4 cellular contexts compared by ENCODE assay signal in the genomic region with DNA sequence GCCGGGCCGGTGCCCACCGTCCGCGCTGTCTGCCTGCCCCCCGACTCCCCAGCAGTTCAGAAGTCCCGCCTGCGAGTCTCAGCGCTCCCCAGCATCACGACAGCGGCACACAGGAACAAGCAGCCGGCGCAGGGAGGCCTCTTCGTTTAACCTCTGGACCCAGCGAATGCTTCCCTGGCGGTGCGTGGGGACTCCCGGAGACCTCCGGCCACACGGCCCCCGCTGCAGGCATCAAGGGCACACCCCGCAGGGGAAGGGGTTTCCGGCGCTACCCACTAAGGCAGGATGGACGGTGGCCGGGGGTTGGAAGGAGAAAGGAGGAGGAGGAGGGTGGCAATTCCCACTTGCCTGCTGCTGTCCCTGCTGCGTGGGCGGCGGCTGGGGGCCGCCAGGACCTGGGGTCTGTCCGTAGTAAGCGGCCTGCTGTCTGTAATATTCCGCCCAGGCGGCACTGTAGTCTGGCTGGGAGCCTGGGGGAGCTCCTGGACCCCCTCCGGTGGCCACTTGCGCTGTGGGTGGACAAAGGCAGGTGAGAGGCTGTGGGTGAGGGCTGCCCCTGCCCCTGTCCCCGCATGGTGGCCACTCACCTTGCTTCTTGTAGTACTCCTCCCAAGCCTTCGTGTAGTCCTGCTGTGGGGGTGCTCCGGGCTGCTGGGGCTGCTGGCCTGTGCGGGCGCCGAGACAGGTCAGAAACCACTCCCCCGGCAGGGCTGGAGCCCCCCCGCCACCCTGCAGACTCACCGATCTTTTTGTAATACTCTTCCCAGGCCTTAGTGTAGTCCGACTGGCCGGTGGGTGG.
TF ChIP-seq lines count a peak whose summit lies in the region.

No MANE protein-coding gene starts in this region.

TF ChIP-seq in SK-N-SH, 30 proteins besides CTCF, POLR2A, EP300 and RAD21:
- TF ChIP-seq GATA2 (CRISPR knock-in tag; IDR thresholded peaks at IDR 0.05) (no peak), RXRA (IDR thresholded peaks at IDR 0.05; ENCODE audit: borderline replicate concordance, low read depth) (no peak), JUND (IDR thresholded peaks at IDR 0.05) (no peak), TEAD4 (IDR thresholded peaks at IDR 0.05; ENCODE audit: borderline replicate concordance, insufficient read depth) (no peak), FOSL2 (IDR thresholded peaks at IDR 0.05; ENCODE audit: borderline replicate concordance, low read depth) (no peak), FOXM1 (IDR thresholded peaks at IDR 0.05; ENCODE audit: low read depth) (no peak), TAF1 (IDR thresholded peaks at IDR 0.05; ENCODE audit: borderline replicate concordance, low read depth, low read length) (no peak), NRF1 (IDR thresholded peaks at IDR 0.05; ENCODE audit: low read depth, low read length) (no peak), GABPA (IDR thresholded peaks at IDR 0.05; ENCODE audit: low read depth) (no peak)
- TF ChIP-seq, protein P1, sequence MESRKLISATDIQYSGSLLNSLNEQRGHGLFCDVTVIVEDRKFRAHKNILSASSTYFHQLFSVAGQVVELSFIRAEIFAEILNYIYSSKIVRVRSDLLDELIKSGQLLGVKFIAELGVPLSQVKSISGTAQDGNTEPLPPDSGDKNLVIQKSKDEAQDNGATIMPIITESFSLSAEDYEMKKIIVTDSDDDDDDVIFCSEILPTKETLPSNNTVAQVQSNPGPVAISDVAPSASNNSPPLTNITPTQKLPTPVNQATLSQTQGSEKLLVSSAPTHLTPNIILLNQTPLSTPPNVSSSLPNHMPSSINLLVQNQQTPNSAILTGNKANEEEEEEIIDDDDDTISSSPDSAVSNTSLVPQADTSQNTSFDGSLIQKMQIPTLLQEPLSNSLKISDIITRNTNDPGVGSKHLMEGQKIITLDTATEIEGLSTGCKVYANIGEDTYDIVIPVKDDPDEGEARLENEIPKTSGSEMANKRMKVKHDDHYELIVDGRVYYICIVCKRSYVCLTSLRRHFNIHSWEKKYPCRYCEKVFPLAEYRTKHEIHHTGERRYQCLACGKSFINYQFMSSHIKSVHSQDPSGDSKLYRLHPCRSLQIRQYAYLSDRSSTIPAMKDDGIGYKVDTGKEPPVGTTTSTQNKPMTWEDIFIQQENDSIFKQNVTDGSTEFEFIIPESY (IDR thresholded peaks at IDR 0.05; ENCODE audit: borderline replicate concordance, low read depth), result no peak

TF ChIP-seq in SK-N-SH treated with all-trans-retinoic acid at 6 μM for 48 hours, 23 proteins besides CTCF, POLR2A, EP300 and RAD21:
- TF ChIP-seq SNAI2 (CRISPR knock-in tag; IDR thresholded peaks at IDR 0.05), result no peak
- TF ChIP-seq, protein P2, sequence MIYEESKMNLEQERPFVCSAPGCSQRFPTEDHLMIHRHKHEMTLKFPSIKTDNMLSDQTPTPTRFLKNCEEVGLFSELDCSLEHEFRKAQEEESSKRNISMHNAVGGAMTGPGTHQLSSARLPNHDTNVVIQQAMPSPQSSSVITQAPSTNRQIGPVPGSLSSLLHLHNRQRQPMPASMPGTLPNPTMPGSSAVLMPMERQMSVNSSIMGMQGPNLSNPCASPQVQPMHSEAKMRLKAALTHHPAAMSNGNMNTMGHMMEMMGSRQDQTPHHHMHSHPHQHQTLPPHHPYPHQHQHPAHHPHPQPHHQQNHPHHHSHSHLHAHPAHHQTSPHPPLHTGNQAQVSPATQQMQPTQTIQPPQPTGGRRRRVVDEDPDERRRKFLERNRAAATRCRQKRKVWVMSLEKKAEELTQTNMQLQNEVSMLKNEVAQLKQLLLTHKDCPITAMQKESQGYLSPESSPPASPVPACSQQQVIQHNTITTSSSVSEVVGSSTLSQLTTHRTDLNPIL (CRISPR knock-in tag; IDR thresholded peaks at IDR 0.05; ENCODE audit: low read depth), result no peak
- TF ChIP-seq, protein P3, sequence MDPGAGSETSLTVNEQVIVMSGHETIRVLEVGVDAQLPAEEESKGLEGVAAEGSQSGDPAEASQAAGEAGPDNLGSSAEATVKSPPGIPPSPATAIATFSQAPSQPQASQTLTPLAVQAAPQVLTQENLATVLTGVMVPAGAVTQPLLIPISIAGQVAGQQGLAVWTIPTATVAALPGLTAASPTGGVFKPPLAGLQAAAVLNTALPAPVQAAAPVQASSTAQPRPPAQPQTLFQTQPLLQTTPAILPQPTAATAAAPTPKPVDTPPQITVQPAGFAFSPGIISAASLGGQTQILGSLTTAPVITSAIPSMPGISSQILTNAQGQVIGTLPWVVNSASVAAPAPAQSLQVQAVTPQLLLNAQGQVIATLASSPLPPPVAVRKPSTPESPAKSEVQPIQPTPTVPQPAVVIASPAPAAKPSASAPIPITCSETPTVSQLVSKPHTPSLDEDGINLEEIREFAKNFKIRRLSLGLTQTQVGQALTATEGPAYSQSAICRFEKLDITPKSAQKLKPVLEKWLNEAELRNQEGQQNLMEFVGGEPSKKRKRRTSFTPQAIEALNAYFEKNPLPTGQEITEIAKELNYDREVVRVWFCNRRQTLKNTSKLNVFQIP (CRISPR knock-in tag; IDR thresholded peaks at IDR 0.05; ENCODE audit: borderline replicate concordance, low read depth), result no peak
- no peak for TF ChIP-seq OSR1 (CRISPR knock-in tag; IDR thresholded peaks at IDR 0.05)

TF ChIP-seq in GM23338, 12 proteins besides CTCF, POLR2A, EP300 and RAD21:
- TF ChIP-seq EZH2phosphoT487 (IDR thresholded peaks at IDR 0.05; ENCODE audit: unreplicated experiment) (no peak), CREB1 (CRISPR knock-in tag; IDR thresholded peaks at IDR 0.05; ENCODE audit: low read depth) (no peak), NANOG (IDR thresholded peaks at IDR 0.05; ENCODE audit: borderline replicate concordance) (no peak), ZNF331 (CRISPR knock-in tag; IDR thresholded peaks at IDR 0.05; ENCODE audit: low read depth) (no peak)
- TF ChIP-seq, protein P4, sequence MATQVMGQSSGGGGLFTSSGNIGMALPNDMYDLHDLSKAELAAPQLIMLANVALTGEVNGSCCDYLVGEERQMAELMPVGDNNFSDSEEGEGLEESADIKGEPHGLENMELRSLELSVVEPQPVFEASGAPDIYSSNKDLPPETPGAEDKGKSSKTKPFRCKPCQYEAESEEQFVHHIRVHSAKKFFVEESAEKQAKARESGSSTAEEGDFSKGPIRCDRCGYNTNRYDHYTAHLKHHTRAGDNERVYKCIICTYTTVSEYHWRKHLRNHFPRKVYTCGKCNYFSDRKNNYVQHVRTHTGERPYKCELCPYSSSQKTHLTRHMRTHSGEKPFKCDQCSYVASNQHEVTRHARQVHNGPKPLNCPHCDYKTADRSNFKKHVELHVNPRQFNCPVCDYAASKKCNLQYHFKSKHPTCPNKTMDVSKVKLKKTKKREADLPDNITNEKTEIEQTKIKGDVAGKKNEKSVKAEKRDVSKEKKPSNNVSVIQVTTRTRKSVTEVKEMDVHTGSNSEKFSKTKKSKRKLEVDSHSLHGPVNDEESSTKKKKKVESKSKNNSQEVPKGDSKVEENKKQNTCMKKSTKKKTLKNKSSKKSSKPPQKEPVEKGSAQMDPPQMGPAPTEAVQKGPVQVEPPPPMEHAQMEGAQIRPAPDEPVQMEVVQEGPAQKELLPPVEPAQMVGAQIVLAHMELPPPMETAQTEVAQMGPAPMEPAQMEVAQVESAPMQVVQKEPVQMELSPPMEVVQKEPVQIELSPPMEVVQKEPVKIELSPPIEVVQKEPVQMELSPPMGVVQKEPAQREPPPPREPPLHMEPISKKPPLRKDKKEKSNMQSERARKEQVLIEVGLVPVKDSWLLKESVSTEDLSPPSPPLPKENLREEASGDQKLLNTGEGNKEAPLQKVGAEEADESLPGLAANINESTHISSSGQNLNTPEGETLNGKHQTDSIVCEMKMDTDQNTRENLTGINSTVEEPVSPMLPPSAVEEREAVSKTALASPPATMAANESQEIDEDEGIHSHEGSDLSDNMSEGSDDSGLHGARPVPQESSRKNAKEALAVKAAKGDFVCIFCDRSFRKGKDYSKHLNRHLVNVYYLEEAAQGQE (IDR thresholded peaks at IDR 0.05; ENCODE audit: unreplicated experiment), result no peak
TF ChIP-seq in GM23338: peak in this region for 0.

TF ChIP-seq in WTC11, 78 proteins besides CTCF, POLR2A, EP300 and RAD21:
- TF ChIP-seq MYBL2 (CRISPR knock-in tag; IDR thresholded peaks at IDR 0.05) (no peak), SOX15 (CRISPR knock-in tag; IDR thresholded peaks at IDR 0.05) (no peak), NFE2L1 (CRISPR knock-in tag; IDR thresholded peaks at IDR 0.05) (no peak), ZNF423 (CRISPR knock-in tag; IDR thresholded peaks at IDR 0.05) (no peak), TP53 (CRISPR knock-in tag; IDR thresholded peaks at IDR 0.05) (no peak), SMAD3 (CRISPR knock-in tag; IDR thresholded peaks at IDR 0.05; ENCODE audit: borderline replicate concordance) (no peak)
- TF ChIP-seq, protein P5, sequence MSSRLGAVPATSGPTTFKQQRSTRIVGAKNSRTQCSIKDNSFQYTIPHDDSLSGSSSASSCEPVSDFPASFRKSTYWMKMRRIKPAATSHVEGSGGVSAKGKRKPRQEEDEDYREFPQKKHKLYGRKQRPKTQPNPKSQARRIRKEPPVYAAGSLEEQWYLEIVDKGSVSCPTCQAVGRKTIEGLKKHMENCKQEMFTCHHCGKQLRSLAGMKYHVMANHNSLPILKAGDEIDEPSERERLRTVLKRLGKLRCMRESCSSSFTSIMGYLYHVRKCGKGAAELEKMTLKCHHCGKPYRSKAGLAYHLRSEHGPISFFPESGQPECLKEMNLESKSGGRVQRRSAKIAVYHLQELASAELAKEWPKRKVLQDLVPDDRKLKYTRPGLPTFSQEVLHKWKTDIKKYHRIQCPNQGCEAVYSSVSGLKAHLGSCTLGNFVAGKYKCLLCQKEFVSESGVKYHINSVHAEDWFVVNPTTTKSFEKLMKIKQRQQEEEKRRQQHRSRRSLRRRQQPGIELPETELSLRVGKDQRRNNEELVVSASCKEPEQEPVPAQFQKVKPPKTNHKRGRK (CRISPR knock-in tag; IDR thresholded peaks at IDR 0.05; ENCODE audit: borderline replicate concordance), result no peak
- TF ChIP-seq, protein P6, sequence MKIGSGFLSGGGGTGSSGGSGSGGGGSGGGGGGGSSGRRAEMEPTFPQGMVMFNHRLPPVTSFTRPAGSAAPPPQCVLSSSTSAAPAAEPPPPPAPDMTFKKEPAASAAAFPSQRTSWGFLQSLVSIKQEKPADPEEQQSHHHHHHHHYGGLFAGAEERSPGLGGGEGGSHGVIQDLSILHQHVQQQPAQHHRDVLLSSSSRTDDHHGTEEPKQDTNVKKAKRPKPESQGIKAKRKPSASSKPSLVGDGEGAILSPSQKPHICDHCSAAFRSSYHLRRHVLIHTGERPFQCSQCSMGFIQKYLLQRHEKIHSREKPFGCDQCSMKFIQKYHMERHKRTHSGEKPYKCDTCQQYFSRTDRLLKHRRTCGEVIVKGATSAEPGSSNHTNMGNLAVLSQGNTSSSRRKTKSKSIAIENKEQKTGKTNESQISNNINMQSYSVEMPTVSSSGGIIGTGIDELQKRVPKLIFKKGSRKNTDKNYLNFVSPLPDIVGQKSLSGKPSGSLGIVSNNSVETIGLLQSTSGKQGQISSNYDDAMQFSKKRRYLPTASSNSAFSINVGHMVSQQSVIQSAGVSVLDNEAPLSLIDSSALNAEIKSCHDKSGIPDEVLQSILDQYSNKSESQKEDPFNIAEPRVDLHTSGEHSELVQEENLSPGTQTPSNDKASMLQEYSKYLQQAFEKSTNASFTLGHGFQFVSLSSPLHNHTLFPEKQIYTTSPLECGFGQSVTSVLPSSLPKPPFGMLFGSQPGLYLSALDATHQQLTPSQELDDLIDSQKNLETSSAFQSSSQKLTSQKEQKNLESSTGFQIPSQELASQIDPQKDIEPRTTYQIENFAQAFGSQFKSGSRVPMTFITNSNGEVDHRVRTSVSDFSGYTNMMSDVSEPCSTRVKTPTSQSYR (CRISPR knock-in tag; IDR thresholded peaks at IDR 0.05), result no peak
